Comparison of ENCODE assay signal across 10 cellular contexts in the genomic region with DNA sequence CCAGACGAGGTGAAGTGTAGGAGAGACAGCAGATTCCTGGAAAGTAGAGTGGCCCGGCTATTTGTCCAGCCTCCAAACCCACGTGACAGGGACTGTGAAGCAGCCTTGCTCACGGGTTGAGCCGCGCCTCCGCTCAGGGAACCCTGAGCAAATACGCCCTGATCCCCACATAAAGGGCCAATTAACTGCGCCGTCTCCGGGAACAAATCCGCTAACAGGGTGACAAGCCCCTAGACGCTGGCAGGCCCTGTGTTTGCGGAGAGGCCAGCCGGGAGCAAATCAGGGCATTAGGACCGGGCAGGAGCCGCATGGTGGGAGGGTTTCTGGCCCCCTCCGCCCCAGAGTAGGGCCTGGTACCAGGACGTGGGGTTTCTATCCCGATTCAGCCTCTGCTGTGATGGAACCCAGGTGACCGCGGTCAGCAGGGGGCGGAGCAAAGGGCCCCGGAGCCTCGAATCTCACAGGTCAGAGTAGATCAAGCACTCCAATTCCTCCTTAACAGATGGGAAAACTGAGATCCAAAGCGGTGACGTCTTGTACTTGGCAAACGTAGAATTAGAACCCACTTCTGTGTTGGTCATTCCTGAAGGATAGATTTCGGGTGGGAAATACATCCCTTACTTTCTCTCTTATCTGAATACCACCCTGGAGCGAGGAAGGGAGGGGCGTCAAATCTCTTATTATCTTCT. TPM values are rescaled to one million over a fixed set of nuclear protein-coding genes. Genes with fewer than 3 reads are reported as not detected.
DNase-seq lines count a peak whose midpoint lies in the region; ATAC-seq and TF ChIP-seq lines count a peak whose summit lies in the region.
"Had no signal": no experiment of that assay in that cellular context is flagged by ENCODE, and none has a peak within 500 bp of the region (broad histone marks: within the 10 kb centered on the region; RNA-seq: fewer than 3 reads in every experiment).

No MANE protein-coding gene starts in this region.

- H3K4me1 Mint-ChIP-seq in endodermal cell = peaks cover 32% of the 10 kb centered on the region

- H3K27ac ChIP-seq in ACC112 (ENCODE audit: low read depth, low read length) = no peak overlapping the region
- no peak overlapping the region for H3K27ac ChIP-seq in endodermal cell (ENCODE audit: low read depth, low read length)
- H3K27ac ChIP-seq in mesodermal cell (ENCODE audit: low read depth, low read length, severe bottlenecking) = no peak overlapping the region
- H3K27ac ChIP-seq: SK-N-MC had no signal

- H3K4me1 ChIP-seq in ACC112 (ENCODE audit: control insufficient read depth, insufficient read depth, low read length, unreplicated experiment) (peaks cover 7% of the 10 kb centered on the region), endodermal cell (ENCODE audit: control insufficient read depth, insufficient read depth, low read length) (peaks cover 8% of the 10 kb centered on the region), mesodermal cell (ENCODE audit: control insufficient read depth, insufficient read depth, low read length, poor library complexity, severe bottlenecking) (peaks cover 21% of the 10 kb centered on the region)

- H3K9ac ChIP-seq in endodermal cell (ENCODE audit: extremely low read depth, low read length, poor library complexity, severe bottlenecking) = no peak overlapping the region

- peak overlapping the region; percentile 16 for H2AFZ ChIP-seq in ACC112 (ENCODE audit: low read length, unreplicated experiment)

- 4 to 5% methylated on average over 19 to 31 of the region's 31 CpGs for WGBS in endodermal cell (ENCODE audit: insufficient coverage in 1 of 2, insufficient read length in 1 of 2), 2 experiments
- WGBS in mesodermal cell (ENCODE audit: insufficient coverage in 2 of 2), 2 experiments = 3 to 4% methylated on average over 25 to 30 of the region's 31 CpGs

- no peaks in the 10 kb centered on the region for H3K36me3 Mint-ChIP-seq in endodermal cell (ENCODE audit: low read depth)

- H3K4me3 ChIP-seq in ACC112 (ENCODE audit: low read depth, low read length) (peak overlapping the region; percentile 52), endodermal cell (ENCODE audit: low read length) (peak overlapping the region; percentile 60), mesodermal cell (ENCODE audit: extremely low read depth, insufficient read depth, low read length, poor library complexity, severe bottlenecking) (peak overlapping the region; percentile 8)
- H3K4me3 ChIP-seq: SK-N-MC had no signal

- H3K27ac Mint-ChIP-seq in endodermal cell = no peak overlapping the region

- ATAC-seq in GM18873 (IDR thresholded peaks at IDR 0.05; ENCODE audit: low FRiP score, unreplicated experiment) = no peak
- no peak for ATAC-seq in HG03139 (IDR thresholded peaks at IDR 0.05; ENCODE audit: unreplicated experiment)

- H3K27me3 ChIP-seq in ACC112 (ENCODE audit: insufficient read depth, low read length) = peaks cover 89% of the 10 kb centered on the region
- H3K27me3 ChIP-seq in endodermal cell (ENCODE audit: control insufficient read depth, insufficient read depth, low read length, poor library complexity, severe bottlenecking) = peaks cover 100% of the 10 kb centered on the region

- H3K27me3 Mint-ChIP-seq in endodermal cell (ENCODE audit: insufficient read depth) = peaks cover 96% of the 10 kb centered on the region

- H3K4me3 Mint-ChIP-seq in endodermal cell = peak overlapping the region; percentile 28
- H3K4me3 Mint-ChIP-seq: central memory CD8-positive, alpha-beta T cell had no signal

- TF ChIP-seq CTCF in endodermal cell (conservative IDR thresholded peaks at IDR 0.05) = peak; percentile 20

- peak; percentile 10 for DNase-seq in LoVo (ENCODE audit: low spot score)
- peak; percentile 79 for DNase-seq in endodermal cell
- DNase-seq in cortex of kidney (lab: John Stamatoyannopoulos, UW) = no peak
- DNase-seq in RKO (ENCODE audit: low spot score) = no peak

- no peaks in the 10 kb centered on the region for H3K79me2 ChIP-seq in ACC112 (ENCODE audit: control insufficient read depth, insufficient read depth, low read length, unreplicated experiment)

- no peaks in the 10 kb centered on the region for H3K36me3 ChIP-seq in ACC112 (ENCODE audit: insufficient read depth, low read length)
- H3K36me3 ChIP-seq in endodermal cell (ENCODE audit: control insufficient read depth, insufficient read depth, low read length) = no peaks in the 10 kb centered on the region
- H3K36me3 ChIP-seq in mesodermal cell (ENCODE audit: control insufficient read depth, insufficient read depth, low read length) = no peaks in the 10 kb centered on the region

- H3K9me3 Mint-ChIP-seq in endodermal cell = no peaks in the 10 kb centered on the region
- H3K9me3 Mint-ChIP-seq: central memory CD8-positive, alpha-beta T cell had no signal

- H3K9me3 ChIP-seq in endodermal cell (ENCODE audit: control insufficient read depth, low read length) = no peaks in the 10 kb centered on the region
- H3K9me3 ChIP-seq in mesodermal cell (ENCODE audit: control insufficient read depth, low read length) = peaks cover 3% of the 10 kb centered on the region

RNA-seq across cellular contexts. Expression of gene ROBO3, which starts 2.0 kb away (rescaled TPM):
- 10 to 100 TPM; 15.3 to 16.2 TPM for total RNA-seq in endodermal cell
- 115 TPM for polyA plus RNA-seq in endodermal cell (2013, experiment 1 of 2)
- polyA plus RNA-seq in endodermal cell (2013, experiment 2 of 2) = 77.1 TPM
- 23.3 TPM for polyA plus RNA-seq in mesodermal cell (2013, experiment 1 of 2)
- polyA plus RNA-seq in mesodermal cell (2013, experiment 2 of 2) = 20.1 TPM

RNA-seq across cellular contexts. Expression of gene ROBO4, which starts 34.4 kb away (rescaled TPM):
- total RNA-seq in endodermal cell = under 1 TPM in 1 of 2 donors, not detected in 1; 0.59 TPM
- 0.04 TPM for polyA plus RNA-seq in endodermal cell (2013, experiment 1 of 2)
- polyA plus RNA-seq in endodermal cell (2013, experiment 2 of 2) = not detected
- 9.4 TPM for polyA plus RNA-seq in mesodermal cell (2013, experiment 1 of 2)
- 5.9 TPM for polyA plus RNA-seq in mesodermal cell (2013, experiment 2 of 2)

RNA-seq across cellular contexts. Expression of gene HEPN1, which starts 55.8 kb away (rescaled TPM):
- not detected for total RNA-seq in endodermal cell
- not detected for polyA plus RNA-seq in endodermal cell (2013, experiment 1 of 2)
- not detected for polyA plus RNA-seq in endodermal cell (2013, experiment 2 of 2)
- not detected for polyA plus RNA-seq in mesodermal cell (2013, experiment 1 of 2)
- polyA plus RNA-seq in mesodermal cell (2013, experiment 2 of 2) = not detected

Comparison
In these comparisons a context has a peak if more than half of its experiments do, and no peak if none do; other contexts are left out.
1. H3K4me3 ChIP-seq: peak in every context shown above with its lines; median percentile 60 in endodermal cell; 52 in ACC112; 8 in mesodermal cell.
2. DNase-seq: peak in LoVo (single experiment) and endodermal cell (single experiment); none in cortex of kidney (single experiment) and RKO (single experiment).